ENCODE assay signal across 31 cellular contexts in genomic region chr15:82567661-82568060, GRCh38.
"Had no signal": no experiment of that assay in that cellular context is flagged by ENCODE, and none has a peak within 500 bp of the region (broad histone marks: within the 10 kb centered on the region; RNA-seq: fewer than 3 reads in every experiment).

No MANE protein-coding gene starts in this region.

- H3K36me3 Mint-ChIP-seq: naive B cell; natural killer cell treated with Interleukin-12 subunit alpha and Interleukin-12 subunit beta and Interleukin-15 and Interleukin-18, amount 100 ng/mL, for 72 hours; stimulated activated effector memory CD8-positive, alpha-beta T cell treated with anti-CD3 and anti-CD28 coated beads, Interleukin-12 subunit alpha, Interleukin-12 subunit beta, amount 100 ng/mL, for 72 hours; stimulated activated naive B cell treated with anti-CD40 and anti-IgM and Interleukin-4, amounts not matched to agents 10 μg/mL and 1 μg/mL and 100 μg/mL, for 72 hours had no signal

- H3K9ac ChIP-seq: parathyroid adenoma had no signal

- H3K4me3 Mint-ChIP-seq: naive B cell; naive thymus-derived CD8-positive, alpha-beta T cell; natural killer cell treated with Interleukin-12 subunit alpha and Interleukin-12 subunit beta and Interleukin-15 and Interleukin-18, amount 100 ng/mL, for 72 hours; nephron progenitor cell; neural crest cell; stimulated activated effector memory CD8-positive, alpha-beta T cell treated with anti-CD3 and anti-CD28 coated beads, Interleukin-12 subunit alpha, Interleukin-12 subunit beta, amount 100 ng/mL, for 72 hours; stimulated activated naive B cell treated with anti-CD40 and anti-IgM and Interleukin-4, amounts not matched to agents 10 μg/mL and 1 μg/mL and 100 μg/mL, for 72 hours; stimulated activated naive CD8-positive, alpha-beta T cell treated with anti-CD3 and anti-CD28 coated beads, Interleukin-15, Interleukin-2, amounts not matched to agents 100 ng/mL and 50 ng/mL, for 24 hours had no signal

- H3K9me3 ChIP-seq: neutrophil, ovary, psoas muscle, right lobe of liver, sigmoid colon, stomach, thoracic aorta, thyroid gland, tibial nerve, upper lobe of left lung had no signal

- ATAC-seq: naive thymus-derived CD8-positive, alpha-beta T cell; natural killer cell treated with Interleukin-12 subunit alpha and Interleukin-12 subunit beta and Interleukin-15 and Interleukin-18, amount 100 ng/mL, for 72 hours; psoas muscle; right cardiac atrium; right lobe of liver; stimulated activated effector memory CD8-positive, alpha-beta T cell treated with anti-CD3 and anti-CD28 coated beads, Interleukin-12 subunit alpha, Interleukin-12 subunit beta, amount 100 ng/mL, for 72 hours; stimulated activated naive B cell treated with anti-CD40 and anti-IgM and Interleukin-4, amounts not matched to agents 10 μg/mL and 1 μg/mL and 100 μg/mL, for 72 hours had no signal

- H3K27me3 ChIP-seq: ovary, right lobe of liver, sigmoid colon, thyroid gland, tibial nerve, upper lobe of left lung had no signal

- H3K9me3 Mint-ChIP-seq: naive B cell; naive thymus-derived CD8-positive, alpha-beta T cell; natural killer cell treated with Interleukin-12 subunit alpha and Interleukin-12 subunit beta and Interleukin-15 and Interleukin-18, amount 100 ng/mL, for 72 hours; nephron progenitor cell; neural crest cell; stimulated activated effector memory CD8-positive, alpha-beta T cell treated with anti-CD3 and anti-CD28 coated beads, Interleukin-12 subunit alpha, Interleukin-12 subunit beta, amount 100 ng/mL, for 72 hours; stimulated activated naive B cell treated with anti-CD40 and anti-IgM and Interleukin-4, amounts not matched to agents 10 μg/mL and 1 μg/mL and 100 μg/mL, for 72 hours; stimulated activated naive CD8-positive, alpha-beta T cell treated with anti-CD3 and anti-CD28 coated beads, Interleukin-15, Interleukin-2, amounts not matched to agents 100 ng/mL and 50 ng/mL, for 24 hours had no signal

- H3K4me3 ChIP-seq: ovary, psoas muscle, right lobe of liver, sigmoid colon, stomach, thoracic aorta, thyroid gland, tibial nerve, upper lobe of left lung had no signal

- H3K4me1 ChIP-seq: right lobe of liver had no signal

- H3K27ac ChIP-seq: neutrophil, ovary, psoas muscle, right lobe of liver, sigmoid colon, stomach, thoracic aorta, thyroid gland, tibial nerve, upper lobe of left lung had no signal

- H3K4me1 Mint-ChIP-seq: stimulated activated effector memory CD8-positive, alpha-beta T cell treated with anti-CD3 and anti-CD28 coated beads, Interleukin-12 subunit alpha, Interleukin-12 subunit beta, amount 100 ng/mL, for 72 hours had no signal

- H3K79me2 ChIP-seq: parathyroid adenoma had no signal

- DNase-seq: naive B cell; naive thymus-derived CD8-positive, alpha-beta T cell; nephron progenitor cell; nucleus accumbens; ovary; posterior cingulate gyrus; psoas muscle; right cardiac atrium; right lobe of liver; sigmoid colon; small intestine; stimulated activated CD4-positive, alpha-beta T cell treated with anti-CD3 and anti-CD28 coated beads, Interleukin-15, amount 100 ng/mL, for 24 hours; stimulated activated CD4-positive, alpha-beta T cell treated with anti-CD3 and anti-CD28 coated beads, Interleukin-2, amount 100 ng/mL, for 24 hours; stimulated activated CD4-positive, alpha-beta T cell treated with anti-CD3 and anti-CD28 coated beads, Interleukin-2, amount 100 ng/mL, for 48 hours; stimulated activated CD4-positive, alpha-beta T cell treated with anti-CD3 and anti-CD28 coated beads, Interleukin-4, amount 100 ng/mL, for 24 hours; stimulated activated naive B cell treated with anti-CD40 and anti-IgM and Interleukin-4, amounts not matched to agents 10 μg/mL and 1 μg/mL and 100 μg/mL, for 72 hours; stimulated activated naive CD4-positive, alpha-beta T cell treated with Interleukin-2 at 50 U/mL for 16 hours; stomach; thyroid gland; trophoblast cell; upper lobe of left lung had no signal

- H3K36me3 ChIP-seq: neutrophil, ovary, right lobe of liver, thoracic aorta, thyroid gland, upper lobe of left lung had no signal

- H3K27ac Mint-ChIP-seq: naive B cell; naive thymus-derived CD8-positive, alpha-beta T cell; natural killer cell treated with Interleukin-12 subunit alpha and Interleukin-12 subunit beta and Interleukin-15 and Interleukin-18, amount 100 ng/mL, for 72 hours; nephron progenitor cell; progenitor cell of endocrine pancreas; stimulated activated effector memory CD8-positive, alpha-beta T cell treated with anti-CD3 and anti-CD28 coated beads, Interleukin-12 subunit alpha, Interleukin-12 subunit beta, amount 100 ng/mL, for 72 hours; stimulated activated naive B cell treated with anti-CD40 and anti-IgM and Interleukin-4, amounts not matched to agents 10 μg/mL and 1 μg/mL and 100 μg/mL, for 72 hours; stimulated activated naive CD8-positive, alpha-beta T cell treated with anti-CD3 and anti-CD28 coated beads, Interleukin-15, Interleukin-2, amounts not matched to agents 100 ng/mL and 50 ng/mL, for 24 hours had no signal

- FAIRE-seq: small intestine, urothelium cell line had no signal

- H2AFZ ChIP-seq: parathyroid adenoma had no signal
